Comparison of ENCODE assay signal across 8 cellular contexts in genomic region chr12:121128908-121129704, GRCh38. TPM values are rescaled to one million over a fixed set of nuclear protein-coding genes. Genes with fewer than 3 reads are reported as not detected.
A peak's percentile ranks its signal among the peaks of the same experiment; 100 is the strongest.
DNase-seq lines count a peak whose midpoint lies in the region; ATAC-seq, FAIRE-seq and TF ChIP-seq lines count a peak whose summit lies in the region.

No MANE protein-coding gene starts in this region.

- no peak overlapping the region for H3K4ac ChIP-seq in H1 (replicated peaks; ENCODE audit: insufficient read length, low read depth, low read length)

- H3K79me1 ChIP-seq in H1 (ENCODE audit: low read depth, low read length): no peaks in the 10 kb centered on the region

- H3K27me3 ChIP-seq in H7 (ENCODE audit: control insufficient read depth, insufficient read depth, low read length) (no peaks in the 10 kb centered on the region), H1 (replicated peaks in 1 of 4; ENCODE audit: control insufficient read depth in 3 of 4, extremely low read depth in 1 of 4, insufficient read depth in 3 of 4, low read length in 3 of 4) (no peaks in the 10 kb centered on the region; a peak in 1 of 7 replicates)

- no peaks in the 10 kb centered on the region for H3K79me2 ChIP-seq in H1 (ENCODE audit: control insufficient read depth in 1 of 2, insufficient read depth in 2 of 2, low read length in 2 of 2)

- H3K4me3 Mint-ChIP-seq in activated CD8-positive, alpha-beta T cell treated with anti-CD3 and anti-CD28 coated beads, Interleukin-2, amount 10 ng/mL, durations not matched to agents 7 days and 5 days: peak overlapping the region; percentile 75
- peak overlapping the region; percentile 67 for H3K4me3 Mint-ChIP-seq in stimulated activated naive CD8-positive, alpha-beta T cell treated with anti-CD3 and anti-CD28 coated beads, Interleukin-15, Interleukin-2, amounts not matched to agents 100 ng/mL and 50 ng/mL, for 24 hours

- no peak overlapping the region for H4K8ac ChIP-seq in H1 (ENCODE audit: extremely low read depth, insufficient read depth, low read length)

- no peak overlapping the region for H2BK15ac ChIP-seq in H1 (ENCODE audit: low read length)

- H4K5ac ChIP-seq in H1 (ENCODE audit: insufficient read length, low read depth, low read length): no peak overlapping the region

- no peak for TF ChIP-seq CTCF in H1 (IDR thresholded peaks at IDR 0.05; ENCODE audit: control extremely low read depth in 1 of 3, insufficient read depth in 1 of 3, low read depth in 1 of 3, low read length in 3 of 3)

- no peak overlapping the region for H2AK5ac ChIP-seq in H1 (ENCODE audit: low read depth, low read length)

- H2BK20ac ChIP-seq in H1 (ENCODE audit: low read length): no peak overlapping the region

- POLR2A ChIA-PET in activated CD8-positive, alpha-beta T cell treated with anti-CD3 and anti-CD28 coated beads, Interleukin-2, amount 10 ng/mL, durations not matched to agents 7 days and 5 days (lab: Charles Lee): interaction anchor here (0.6 to 1.1 kb wide), 6 partner anchors 10 to 170 kb away, joined by 3 to 5 read pairs (median 3); no protein-coding TSS in a partner anchor
- POLR2A ChIA-PET in H1 (lab: Charles Lee; ENCODE audit: partially characterized antibody): interaction anchor here (0.6 to 0.7 kb wide), 2 partner anchors 19 to 831 kb away, joined by 3 to 4 read pairs; no protein-coding TSS in a partner anchor

- CTCF ChIA-PET in activated CD8-positive, alpha-beta T cell treated with anti-CD3 and anti-CD28 coated beads, Interleukin-2, amount 10 ng/mL, durations not matched to agents 7 days and 5 days (lab: Charles Lee): interaction anchor here (0.6 to 1.5 kb wide), 4 partner anchors 69 to 451 kb away, joined by 3 to 5 read pairs (median 3); no protein-coding TSS in a partner anchor
- CTCF ChIA-PET in H1 (lab: Charles Lee; ENCODE audit: partially characterized antibody): interaction anchor here (0.5 kb wide), 1 partner anchor 28 kb away, joined by 5 read pairs; no protein-coding TSS in a partner anchor

- H3K4me1 ChIP-seq in H1 (replicated peaks in 1 of 4; ENCODE audit: control insufficient read depth in 3 of 4, insufficient read depth in 4 of 4, low read length in 3 of 4): peaks cover 0 to 9% (median 3%) of the 10 kb centered on the region in 4 experiments; a peak in 4 of 7 replicates

- H3K9me3 Mint-ChIP-seq in activated CD8-positive, alpha-beta T cell treated with anti-CD3 and anti-CD28 coated beads, Interleukin-2, amount 10 ng/mL, durations not matched to agents 7 days and 5 days (ENCODE audit: insufficient read depth): no peaks in the 10 kb centered on the region
- H3K9me3 Mint-ChIP-seq in stimulated activated naive CD8-positive, alpha-beta T cell treated with anti-CD3 and anti-CD28 coated beads, Interleukin-15, Interleukin-2, amounts not matched to agents 100 ng/mL and 50 ng/mL, for 24 hours: no peaks in the 10 kb centered on the region

- no peak overlapping the region for H3K4me2 ChIP-seq in H1 (ENCODE audit: insufficient read depth in 1 of 2, low read depth in 2 of 2, low read length in 2 of 2)

- TF ChIP-seq RAD21 in H1 (IDR thresholded peaks at IDR 0.05 in 1 of 2, conservative IDR thresholded peaks at IDR 0.05 in 1 of 2; ENCODE audit: low read depth in 2 of 2, low read length in 2 of 2): no peak

- H2BK5ac ChIP-seq in H1 (ENCODE audit: low read depth, low read length): no peak overlapping the region

- no peak overlapping the region for H3K18ac ChIP-seq in H1 (ENCODE audit: extremely low read depth, low read length)

- H3K36me3 ChIP-seq in H7 (replicated peaks; ENCODE audit: control insufficient read depth, insufficient read depth, low read length): no peaks in the 10 kb centered on the region
- H3K36me3 ChIP-seq in H1 (ENCODE audit: control insufficient read depth in 2 of 4, insufficient read depth in 4 of 4, low read length in 3 of 4): no peaks in the 10 kb centered on the region

- peaks cover 84% of the 10 kb centered on the region for H3K4me1 Mint-ChIP-seq in activated CD8-positive, alpha-beta T cell treated with anti-CD3 and anti-CD28 coated beads, Interleukin-2, amount 10 ng/mL, durations not matched to agents 7 days and 5 days (ENCODE audit: low read depth)
- H3K4me1 Mint-ChIP-seq in stimulated activated naive CD8-positive, alpha-beta T cell treated with anti-CD3 and anti-CD28 coated beads, Interleukin-15, Interleukin-2, amounts not matched to agents 100 ng/mL and 50 ng/mL, for 24 hours (ENCODE audit: low read depth): peaks cover 88% of the 10 kb centered on the region

- no peak overlapping the region for H2BK120ac ChIP-seq in H1 (replicated peaks; ENCODE audit: low read depth, low read length)

- no peak for TF ChIP-seq EP300 in H1 (IDR thresholded peaks at IDR 0.05; ENCODE audit: borderline replicate concordance in 1 of 2, low read depth in 2 of 2, low read length in 2 of 2)

- peaks cover 6% of the 10 kb centered on the region for H3K36me3 Mint-ChIP-seq in activated CD8-positive, alpha-beta T cell treated with anti-CD3 and anti-CD28 coated beads, Interleukin-2, amount 10 ng/mL, durations not matched to agents 7 days and 5 days (ENCODE audit: low read depth)
- no peaks in the 10 kb centered on the region for H3K36me3 Mint-ChIP-seq in stimulated activated naive CD8-positive, alpha-beta T cell treated with anti-CD3 and anti-CD28 coated beads, Interleukin-15, Interleukin-2, amounts not matched to agents 100 ng/mL and 50 ng/mL, for 24 hours (ENCODE audit: low read depth)

- H3K23ac ChIP-seq in H1 (ENCODE audit: insufficient read length): no peak overlapping the region

- H4K20me1 ChIP-seq in H1 (replicated peaks in 1 of 2; ENCODE audit: control insufficient read depth in 1 of 2, insufficient read depth in 2 of 2, low read length in 2 of 2): no peaks in the 10 kb centered on the region

- no peak overlapping the region for H2AFZ ChIP-seq in H1 (ENCODE audit: low read length)

- FAIRE-seq in GM12892 (lab: Jason Lieb, UNC) (peak; percentile 93), H1 (lab: Jason Lieb, UNC) (no peak)

- H3K56ac ChIP-seq in H1 (replicated peaks; ENCODE audit: insufficient read length, low read depth, low read length): no peak overlapping the region

- no peak overlapping the region for H2BK12ac ChIP-seq in H1 (ENCODE audit: low read depth, low read length)

- no peak overlapping the region for H4K91ac ChIP-seq in H1 (replicated peaks; ENCODE audit: insufficient read length, low read length)

- H3K27ac Mint-ChIP-seq in activated CD8-positive, alpha-beta T cell treated with anti-CD3 and anti-CD28 coated beads, Interleukin-2, amount 10 ng/mL, durations not matched to agents 7 days and 5 days: peak overlapping the region; percentile 98
- peak overlapping the region; percentile 95 for H3K27ac Mint-ChIP-seq in stimulated activated naive CD8-positive, alpha-beta T cell treated with anti-CD3 and anti-CD28 coated beads, Interleukin-15, Interleukin-2, amounts not matched to agents 100 ng/mL and 50 ng/mL, for 24 hours

- H3K4me3 ChIP-seq in H7 (ENCODE audit: insufficient read depth, low read depth, low read length): no peak overlapping the region
- no peak overlapping the region for H3K4me3 ChIP-seq in H1 (ENCODE audit: extremely low read depth in 1 of 4, insufficient read depth in 2 of 4, low read depth in 3 of 4, low read length in 4 of 4)

- no peak overlapping the region for H3K9ac ChIP-seq in H1 (replicated peaks in 1 of 4; ENCODE audit: extremely low read depth in 1 of 4, low read depth in 3 of 4, low read length in 3 of 4)

- H3K9me3 ChIP-seq in H1 (ENCODE audit: insufficient read depth in 2 of 2, low read depth in 1 of 2, low read length in 1 of 2): no peaks in the 10 kb centered on the region

- TF ChIP-seq POLR2A in GM12892 (IDR thresholded peaks at IDR 0.05; ENCODE audit: low read depth, low read length) (peak; percentile 41; the same call in 1 of the 2 replicates), H1 (IDR thresholded peaks at IDR 0.05; ENCODE audit: control extremely low read depth in 1 of 2, low read depth in 2 of 2, low read length in 2 of 2) (no peak)

- no peak overlapping the region for H3K27ac ChIP-seq in H1 (ENCODE audit: low read depth, low read length)

- no peaks in the 10 kb centered on the region for H3K27me3 Mint-ChIP-seq in activated CD8-positive, alpha-beta T cell treated with anti-CD3 and anti-CD28 coated beads, Interleukin-2, amount 10 ng/mL, durations not matched to agents 7 days and 5 days (ENCODE audit: low read depth)
- no peaks in the 10 kb centered on the region for H3K27me3 Mint-ChIP-seq in stimulated activated naive CD8-positive, alpha-beta T cell treated with anti-CD3 and anti-CD28 coated beads, Interleukin-15, Interleukin-2, amounts not matched to agents 100 ng/mL and 50 ng/mL, for 24 hours

- ATAC-seq in activated CD8-positive, alpha-beta T cell treated with anti-CD3 and anti-CD28 coated beads, Interleukin-2, amount 10 ng/mL, durations not matched to agents 7 days and 5 days: peak; percentile 93

- DNase-seq in GM12892 (ENCODE audit: insufficient read length): peak; percentile 75
- peak; percentile 67 for DNase-seq in H7
- DNase-seq in MV-4-11 (lab: John Stamatoyannopoulos, UW): peak; percentile 99
- DNase-seq in activated CD8-positive, alpha-beta T cell treated with anti-CD3 and anti-CD28 coated beads, Interleukin-2, amount 10 ng/mL, durations not matched to agents 7 days and 5 days: peak; percentile 94
- DNase-seq in H1 (ENCODE audit: low read depth in 1 of 2, low spot score in 2 of 2): peak in 1 of 2 experiments; percentile 53
- DNase-seq in myocyte (ENCODE audit: low read depth): peak; percentile 66
- DNase-seq in amniotic stem cell (lab: John Stamatoyannopoulos, UW): no peak

- 77% methylated on average over 11 of the region's 11 CpGs; no CpG with 5 or more reads in 1 of the 2 experiments for WGBS in H1 (ENCODE audit: extremely low coverage in 1 of 2, insufficient coverage in 1 of 2, insufficient read length in 1 of 2, insufficient replicate concordance in 2 of 2, low coverage in 1 of 2, low lambda C conversion rate in 2 of 2, missing lambda C conversion rate in 1 of 2), 2 experiments

- H3K23me2 ChIP-seq in H1 (ENCODE audit: low read depth, low read length): peaks cover 8% of the 10 kb centered on the region

- H3K14ac ChIP-seq in H1 (ENCODE audit: insufficient read length): no peak overlapping the region

RNA-seq across cellular contexts. Expression of gene P2RX7, which starts 3.6 kb away (rescaled TPM):
- 1.3 TPM for polyA plus RNA-seq in GM12892 (2012; ENCODE audit: missing spikeins)
- total RNA-seq in H7 (2014; rRNA removed; shearing (Covaris generic)): 0.07 TPM in 1 of 2 replicates, not detected in the other
- total RNA-seq in activated CD8-positive, alpha-beta T cell treated with anti-CD3 and anti-CD28 coated beads, Interleukin-2, amount 10 ng/mL, durations not matched to agents 7 days and 5 days: 1 to 10 TPM; 8.9 to 9.7 TPM
- 0.42 and 0.56 TPM in 2 replicates for total RNA-seq in H1 (2021; fragmentation: NEBNext Ultra II Directional; extraction: Animal tissue kit (Norgen Biotek cat#: 25700))
- polyA plus RNA-seq in H1 (2011; rRNA removed): 0.16 and 0.38 TPM in 2 replicates
- 0.23 TPM for polyA plus RNA-seq in H1 (2011; cell fraction: cytosol; rRNA removed)
- 0.19 TPM for polyA plus RNA-seq in H1 (2011; cell fraction: nucleus; rRNA removed)
- 0.19 to 0.64 TPM (median 0.37 TPM) in 4 replicates for polyA plus RNA-seq in H1 (2012, experiment 1 of 2)
- 0.17 TPM for polyA plus RNA-seq in H1 (2012, experiment 2 of 2)
- polyA plus RNA-seq in H1 (2013, experiment 1 of 2): 0.36 TPM
- 0.24 TPM for polyA plus RNA-seq in H1 (2013, experiment 2 of 2)
- 0.39 and 0.41 TPM in 2 replicates for polyA minus RNA-seq in H1 (2011; rRNA and poly(A)+ RNA removed)
- polyA minus RNA-seq in H1 (2011; cell fraction: cytosol; rRNA and poly(A)+ RNA removed): not detected
- polyA minus RNA-seq in H1 (2011; cell fraction: nucleus; rRNA and poly(A)+ RNA removed): 0.40 TPM
- total RNA-seq in myocyte: 0.11 and 0.21 TPM in 2 replicates
- 0.42 TPM for polyA plus RNA-seq in myocyte (2012)
